ENCODE assay signal across 8 cellular contexts in genomic region chr22:37896181-37896592, GRCh38. TPM values are rescaled to one million over a fixed set of nuclear protein-coding genes. Genes with fewer than 3 reads are reported as not detected.
DNase-seq lines count a peak whose midpoint lies in the region; ATAC-seq and TF ChIP-seq lines count a peak whose summit lies in the region.

No MANE protein-coding gene starts in this region.

- no peaks in the 10 kb centered on the region for H3K36me3 Mint-ChIP-seq in CD4-positive, CD25-positive, alpha-beta regulatory T cell
- H3K36me3 Mint-ChIP-seq in naive thymus-derived CD4-positive, alpha-beta T cell, result peaks cover 0 to 6% (median 3%) of the 10 kb centered on the region in 5 donors

- no peaks in the 10 kb centered on the region for H3K36me3 ChIP-seq in CD4-positive, CD25-positive, alpha-beta regulatory T cell (ENCODE audit: control insufficient read depth, insufficient read depth, low read length)
- H3K36me3 ChIP-seq in breast epithelium (no peaks in the 10 kb centered on the region), ovary (no peaks in the 10 kb centered on the region)
- peaks cover 0 to 6% (median 0%) of the 10 kb centered on the region in 3 experiments for H3K36me3 ChIP-seq in naive thymus-derived CD4-positive, alpha-beta T cell (ENCODE audit: control insufficient read depth in 2 of 3, insufficient read depth in 3 of 3, low read length in 3 of 3)

- H3K27me3 ChIP-seq in CD4-positive, CD25-positive, alpha-beta regulatory T cell (ENCODE audit: control insufficient read depth, insufficient read depth, low read length), result no peaks in the 10 kb centered on the region
- H3K27me3 ChIP-seq in breast epithelium, result no peaks in the 10 kb centered on the region
- no peaks in the 10 kb centered on the region for H3K27me3 ChIP-seq in naive thymus-derived CD4-positive, alpha-beta T cell (ENCODE audit: control insufficient read depth in 2 of 2, insufficient read depth in 2 of 2, low read length in 2 of 2)
- no peaks in the 10 kb centered on the region for H3K27me3 ChIP-seq in ovary

- H3K27ac ChIP-seq in CD4-positive, CD25-positive, alpha-beta regulatory T cell (ENCODE audit: insufficient read depth, low read length, poor library complexity, severe bottlenecking), result peak overlapping the region; percentile 65
- H3K27ac ChIP-seq in breast epithelium (peak overlapping the region; percentile 91 to 93), ovary (no peak overlapping the region)
- peak overlapping the region; percentile 67 for H3K27ac ChIP-seq in naive thymus-derived CD4-positive, alpha-beta T cell (ENCODE audit: low read depth, low read length)

- peak; percentile 89 to 93 for ATAC-seq in CD4-positive, CD25-positive, alpha-beta regulatory T cell (ENCODE audit: low read depth in 2 of 2)
- ATAC-seq in GM19468 (IDR thresholded peaks at IDR 0.05; ENCODE audit: extremely low read depth, unreplicated experiment), result peak; percentile 46
- peak; percentile 91 for ATAC-seq in naive thymus-derived CD4-positive, alpha-beta T cell
- ATAC-seq in GM19351 (IDR thresholded peaks at IDR 0.05; ENCODE audit: unreplicated experiment), result no peak

- DNase-seq in CD4-positive, CD25-positive, alpha-beta regulatory T cell, result peak in 2 of 3 donors; percentile 36 to 88
- DNase-seq in NOMO-1 treated with DMSO at 0.1 percent for 48 hours (lab: John Stamatoyannopoulos, UW; ENCODE audit: unreplicated experiment) (peak; percentile 88), breast epithelium (ENCODE audit: low spot score in 2 of 2) (peak in 1 of 2 donors; percentile 48), ovary (no peak), NCI-H2171 (lab: John Stamatoyannopoulos, UW) (no peak)
- DNase-seq in naive thymus-derived CD4-positive, alpha-beta T cell, result peak in 8 of 9 donors; percentile 41 to 60 (median 50)

- H3K4me1 ChIP-seq in CD4-positive, CD25-positive, alpha-beta regulatory T cell (ENCODE audit: control insufficient read depth, insufficient read depth, low read length, poor library complexity, severe bottlenecking), result peaks cover 12% of the 10 kb centered on the region
- H3K4me1 ChIP-seq in breast epithelium (peaks cover 0 to 48% of the 10 kb centered on the region in 2 donors), ovary (ENCODE audit: insufficient read depth) (peaks cover 16% of the 10 kb centered on the region)
- peaks cover 13 to 17% of the 10 kb centered on the region in 2 donors for H3K4me1 ChIP-seq in naive thymus-derived CD4-positive, alpha-beta T cell (ENCODE audit: control insufficient read depth in 2 of 2, insufficient read depth in 2 of 2, low read length in 2 of 2)

- WGBS in ovary, 3 donors, result 42 to 70% (median 53%) methylated on average over 5 of the region's 5 CpGs

- intact Hi-C loops in breast epithelium (cut with DNase I; ENCODE audit: low total_unique reads) (no loop called here), ovary (cut with DNase I) (loop anchor here in 1 of 4 donors (5.0 kb wide), 1 partner anchor 36 kb away; no protein-coding TSS in a partner anchor)
- intact Hi-C loops in naive thymus-derived CD4-positive, alpha-beta T cell (cut with micrococcal nuclease), result loop anchor here (1.0 to 5.0 kb wide), 3 partner anchors 10 to 57 kb away; partner anchors contain the start of genes C22orf23 (in 1 of the 2), MICALL1 (in 1 of the 2) and POLR2F (in 1 of the 2)

- H3K4me3 ChIP-seq in CD4-positive, CD25-positive, alpha-beta regulatory T cell (ENCODE audit: low read depth, low read length), result peak overlapping the region; percentile 51
- H3K4me3 ChIP-seq in breast epithelium (no peak overlapping the region), ovary (no peak overlapping the region)
- peak overlapping the region; percentile 2 for H3K4me3 ChIP-seq in naive thymus-derived CD4-positive, alpha-beta T cell (ENCODE audit: low read length)

- TF ChIP-seq EP300 in ovary (IDR thresholded peaks at IDR 0.05), result no peak

- H3K4me1 Mint-ChIP-seq in CD4-positive, CD25-positive, alpha-beta regulatory T cell, result peaks cover 4 to 36% (median 16%) of the 10 kb centered on the region in 4 donors
- peaks cover 16 to 38% (median 26%) of the 10 kb centered on the region in 7 donors for H3K4me1 Mint-ChIP-seq in naive thymus-derived CD4-positive, alpha-beta T cell

- CTCF ChIA-PET in naive thymus-derived CD4-positive, alpha-beta T cell (lab: Charles Lee), result interaction anchor here (0.7 to 1.6 kb wide), 4 partner anchors 8 to 78 kb away, joined by 3 to 4 read pairs (median 3); no protein-coding TSS in a partner anchor

- no peaks in the 10 kb centered on the region for H3K27me3 Mint-ChIP-seq in CD4-positive, CD25-positive, alpha-beta regulatory T cell
- no peaks in the 10 kb centered on the region for H3K27me3 Mint-ChIP-seq in naive thymus-derived CD4-positive, alpha-beta T cell

- H3K4me3 Mint-ChIP-seq in CD4-positive, CD25-positive, alpha-beta regulatory T cell, result peak overlapping the region in 3 of 4 donors; percentile 34 to 76 (median 41)
- peak overlapping the region; percentile 40 to 84 (median 73) for H3K4me3 Mint-ChIP-seq in naive thymus-derived CD4-positive, alpha-beta T cell

- POLR2A ChIA-PET in naive thymus-derived CD4-positive, alpha-beta T cell (lab: Charles Lee), result interaction anchor here (0.7 to 2.4 kb wide), 6 partner anchors 10 to 289 kb away, joined by 3 to 39 read pairs (median 4); partner anchors contain the start of genes ANKRD54, GCAT and MICALL1

- H3K9me3 ChIP-seq in CD4-positive, CD25-positive, alpha-beta regulatory T cell (ENCODE audit: control insufficient read depth in 2 of 2, low read length in 2 of 2), result no peaks in the 10 kb centered on the region
- H3K9me3 ChIP-seq in breast epithelium, result no peaks in the 10 kb centered on the region
- no peaks in the 10 kb centered on the region for H3K9me3 ChIP-seq in naive thymus-derived CD4-positive, alpha-beta T cell (ENCODE audit: control insufficient read depth in 2 of 3, low read length in 3 of 3)
- no peaks in the 10 kb centered on the region for H3K9me3 ChIP-seq in ovary

- TF ChIP-seq POLR2A in breast epithelium (IDR thresholded peaks at IDR 0.05), result no peak
- no peak for TF ChIP-seq POLR2A in ovary (IDR thresholded peaks at IDR 0.05)

- no peaks in the 10 kb centered on the region for H3K9me3 Mint-ChIP-seq in CD4-positive, CD25-positive, alpha-beta regulatory T cell
- peaks cover 0 to 3% (median 0%) of the 10 kb centered on the region in 11 donors for H3K9me3 Mint-ChIP-seq in naive thymus-derived CD4-positive, alpha-beta T cell

- TF ChIP-seq CTCF in breast epithelium (IDR thresholded peaks at IDR 0.05) (no peak), ovary (IDR thresholded peaks at IDR 0.05) (no peak)

- peak overlapping the region; percentile 82 to 95 (median 94) for H3K27ac Mint-ChIP-seq in CD4-positive, CD25-positive, alpha-beta regulatory T cell
- peak overlapping the region; percentile 88 to 98 (median 96) for H3K27ac Mint-ChIP-seq in naive thymus-derived CD4-positive, alpha-beta T cell

RNA-seq across cellular contexts. Expression of gene MICALL1, which starts 9.9 kb away (rescaled TPM):
- total RNA-seq in CD4-positive, CD25-positive, alpha-beta regulatory T cell, result 25.2 TPM
- polyA plus RNA-seq in CD4-positive, CD25-positive, alpha-beta regulatory T cell, result 1 to 10 TPM; 1.1 to 2.4 (median 1.7) TPM
- total RNA-seq in breast epithelium (10 to 100 TPM in 2 of 3 donors, 1 to 10 TPM in 1; 8.6 to 25.6 (median 22.0) TPM), ovary (10 to 100 TPM in 6 of 7 donors, 1 to 10 TPM in 1; 6.2 to 30.0 (median 23.3) TPM)
- total RNA-seq in naive thymus-derived CD4-positive, alpha-beta T cell, result 10 to 100 TPM; 22.2 to 40.0 (median 27.8) TPM
- polyA plus RNA-seq in naive thymus-derived CD4-positive, alpha-beta T cell, result 1 to 10 TPM; 2.2 to 7.3 TPM
- 1 to 10 TPM; 7.9 to 9.0 TPM for polyA plus RNA-seq in ovary

RNA-seq across cellular contexts. Expression of gene EIF3L, which starts 47.0 kb away (rescaled TPM):
- total RNA-seq in CD4-positive, CD25-positive, alpha-beta regulatory T cell, result 390 TPM
- 100 to 1,000 TPM; 267 to 354 (median 308) TPM for polyA plus RNA-seq in CD4-positive, CD25-positive, alpha-beta regulatory T cell
- total RNA-seq in breast epithelium (100 to 1,000 TPM; 471 to 569 (median 490) TPM), ovary (1,000 to 10,000 TPM in 2 of 7 donors, 100 to 1,000 TPM in 5; 534 to 1,344 (median 896) TPM)
- total RNA-seq in naive thymus-derived CD4-positive, alpha-beta T cell, result 100 to 1,000 TPM; 383 to 586 (median 525) TPM
- 100 to 1,000 TPM; 338 to 419 TPM for polyA plus RNA-seq in naive thymus-derived CD4-positive, alpha-beta T cell
- polyA plus RNA-seq in ovary, result 1,000 to 10,000 TPM in 1 of 2 donors, 100 to 1,000 TPM in 1; 725 to 1,289 TPM

RNA-seq across cellular contexts. Expression of gene ANKRD54, which starts 52.1 kb away (rescaled TPM):
- total RNA-seq in CD4-positive, CD25-positive, alpha-beta regulatory T cell, result 18.8 TPM
- 10 to 100 TPM; 15.4 to 21.4 (median 19.8) TPM for polyA plus RNA-seq in CD4-positive, CD25-positive, alpha-beta regulatory T cell
- 10 to 100 TPM; 27.5 to 41.3 (median 34.9) TPM for total RNA-seq in breast epithelium
- total RNA-seq in naive thymus-derived CD4-positive, alpha-beta T cell, result 10 to 100 TPM; 18.9 to 26.2 (median 20.4) TPM
- 10 to 100 TPM; 14.3 to 18.5 TPM for polyA plus RNA-seq in naive thymus-derived CD4-positive, alpha-beta T cell
- total RNA-seq in ovary, result 10 to 100 TPM; 28.5 to 48.6 (median 36.2) TPM
- 10 to 100 TPM; 14.4 to 24.4 TPM for polyA plus RNA-seq in ovary

RNA-seq across cellular contexts. Expression of gene C22orf23, which starts 57.2 kb away (rescaled TPM):
- total RNA-seq in CD4-positive, CD25-positive, alpha-beta regulatory T cell, result not detected
- polyA plus RNA-seq in CD4-positive, CD25-positive, alpha-beta regulatory T cell, result not detected
- under 1 TPM in 1 of 3 donors, not detected in 2; 0.64 TPM for total RNA-seq in breast epithelium
- total RNA-seq in naive thymus-derived CD4-positive, alpha-beta T cell, result under 1 TPM in 1 of 5 experiments, not detected in 4; 0.31 TPM
- not detected for polyA plus RNA-seq in naive thymus-derived CD4-positive, alpha-beta T cell
- 1 to 10 TPM in 3 of 7 donors, under 1 TPM in 4; 0.28 to 2.6 (median 0.77) TPM for total RNA-seq in ovary
- polyA plus RNA-seq in ovary, result under 1 TPM; 0.41 to 0.87 TPM

RNA-seq across cellular contexts. Expression of gene POLR2F, which starts 57.3 kb away (rescaled TPM):
- total RNA-seq in CD4-positive, CD25-positive, alpha-beta regulatory T cell, result 34.5 TPM
- polyA plus RNA-seq in CD4-positive, CD25-positive, alpha-beta regulatory T cell, result 100 to 1,000 TPM; 152 to 170 (median 157) TPM
- total RNA-seq in breast epithelium (10 to 100 TPM; 66.7 to 93.7 (median 82.4) TPM), ovary (10 to 100 TPM; 54.8 to 87.9 (median 65.2) TPM)
- 10 to 100 TPM; 25.9 to 67.8 (median 43.9) TPM for total RNA-seq in naive thymus-derived CD4-positive, alpha-beta T cell
- 100 to 1,000 TPM; 108 to 137 TPM for polyA plus RNA-seq in naive thymus-derived CD4-positive, alpha-beta T cell
- polyA plus RNA-seq in ovary, result 100 to 1,000 TPM in 1 of 2 donors, 10 to 100 TPM in 1; 40.3 to 101 TPM

Comparison
In these comparisons a context has a peak if more than half of its experiments do, and no peak if none do; other contexts are left out.
1. DNase-seq: peak in CD4-positive, CD25-positive, alpha-beta regulatory T cell (2 of 3), NOMO-1 treated with DMSO at 0.1 percent for 48 hours (single experiment) and naive thymus-derived CD4-positive, alpha-beta T cell (8 of 9); none in ovary (0 of 5) and NCI-H2171 (single experiment).
2. H3K27ac ChIP-seq: peak in CD4-positive, CD25-positive, alpha-beta regulatory T cell (single experiment), breast epithelium (2 of 2) and naive thymus-derived CD4-positive, alpha-beta T cell (single experiment); none in ovary (0 of 2).
3. H3K4me3 ChIP-seq: peak in CD4-positive, CD25-positive, alpha-beta regulatory T cell (single experiment) and naive thymus-derived CD4-positive, alpha-beta T cell (single experiment); none in breast epithelium (0 of 3) and ovary (single experiment).